Comparison of ENCODE assay signal across 10 cellular contexts in the genomic region with DNA sequence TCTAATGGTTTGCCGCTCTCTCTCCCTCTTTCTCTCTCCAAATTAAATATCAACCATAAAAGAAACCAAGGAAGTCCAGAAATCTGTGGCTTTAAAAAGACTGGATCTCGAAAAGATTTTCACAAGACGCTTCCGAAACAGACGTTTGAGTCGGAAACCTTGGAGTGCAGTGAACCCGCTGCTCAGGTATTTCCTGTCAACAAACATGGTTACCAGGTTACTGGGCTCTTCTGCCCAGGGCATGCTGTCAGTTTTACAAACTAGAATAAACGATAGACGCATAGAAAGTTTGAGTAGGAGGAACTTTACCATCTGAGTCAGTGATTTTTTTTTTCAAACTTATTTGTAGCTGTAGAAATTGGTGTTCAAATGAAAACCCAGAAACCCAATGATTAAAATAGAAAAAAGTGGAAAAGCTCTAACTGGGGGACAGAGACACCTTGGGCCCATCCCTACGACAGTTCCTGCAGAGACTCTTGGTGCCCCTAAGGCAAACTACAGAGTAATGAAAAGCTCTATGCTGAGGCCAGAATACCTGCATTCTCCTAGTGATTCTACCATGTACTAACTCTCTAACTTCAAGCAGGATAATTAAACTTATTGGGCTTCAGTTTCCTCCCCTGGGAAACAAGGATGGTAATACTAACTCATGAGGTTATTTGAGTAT.
DNase-seq lines count a peak whose midpoint lies in the region; ATAC-seq, FAIRE-seq and TF ChIP-seq lines count a peak whose summit lies in the region.
"Had no signal": no experiment of that assay in that cellular context is flagged by ENCODE, and none has a peak within 500 bp of the region (broad histone marks: within the 10 kb centered on the region; RNA-seq: fewer than 3 reads in every experiment).

No MANE protein-coding gene starts in this region.

- H3K4me1 Mint-ChIP-seq in CD4-positive, alpha-beta T cell (ENCODE audit: low read depth): peaks cover 41% of the 10 kb centered on the region

- H3K27me3 ChIP-seq in CD4-positive, alpha-beta T cell (ENCODE audit: control insufficient read depth, insufficient read depth, low read length): no peaks in the 10 kb centered on the region
- H3K27me3 ChIP-seq in bronchial epithelial cell (ENCODE audit: control insufficient read depth, insufficient read depth, low read length) (no peaks in the 10 kb centered on the region), sigmoid colon (no peaks in the 10 kb centered on the region)

- peak in 1 of 10 experiments; percentile 12 for DNase-seq in CD4-positive, alpha-beta T cell
- DNase-seq in HT-29 (ENCODE audit: low spot score): peak; percentile 58
- DNase-seq in bronchial epithelial cell (ENCODE audit: low read depth): peak; percentile 89
- DNase-seq in left kidney (ENCODE audit: low read depth, low spot score): peak; percentile 51
- no peak for DNase-seq in D721Med (ENCODE audit: insufficient read length, low spot score)
- no peak for DNase-seq in activated CD4-positive, CD25-positive, alpha-beta regulatory T cell (lab: John Stamatoyannopoulos, UW)
- DNase-seq in sigmoid colon: no peak
- DNase-seq: left ventricle myocardium inferior, NCI-H1105 had no signal

- ATAC-seq in CD4-positive, alpha-beta T cell (ENCODE audit: poor library complexity): peak; percentile 68
- ATAC-seq in GM21786 (IDR thresholded peaks at IDR 0.05; ENCODE audit: unreplicated experiment): no peak

- H3K4me1 ChIP-seq in sigmoid colon: no peaks in the 10 kb centered on the region
- H3K4me1 ChIP-seq: left ventricle myocardium inferior had no signal

- no peak overlapping the region for H3K27ac ChIP-seq in CD4-positive, alpha-beta T cell (ENCODE audit: low read depth, low read length)
- H3K27ac ChIP-seq in sigmoid colon: peak overlapping the region in 2 of 4 donors; percentile 17 to 72
- H3K27ac ChIP-seq: left ventricle myocardium inferior had no signal

- H3K9me3 ChIP-seq in CD4-positive, alpha-beta T cell (ENCODE audit: control insufficient read depth, low read length): no peaks in the 10 kb centered on the region
- no peaks in the 10 kb centered on the region for H3K9me3 ChIP-seq in sigmoid colon
- H3K9me3 ChIP-seq: left ventricle myocardium inferior had no signal

- TF ChIP-seq CTCF in CD4-positive, alpha-beta T cell (IDR thresholded peaks at IDR 0.05): no peak
- TF ChIP-seq CTCF in bronchial epithelial cell (IDR thresholded peaks at IDR 0.05; ENCODE audit: insufficient read depth, low read length, severe bottlenecking): no peak
- no peak for TF ChIP-seq CTCF in D721Med (IDR thresholded peaks at IDR 0.05; ENCODE audit: insufficient read depth, missing control alignments)
- no peak for TF ChIP-seq CTCF in sigmoid colon (IDR thresholded peaks at IDR 0.05)

- H3K27ac Mint-ChIP-seq in CD4-positive, alpha-beta T cell: peak overlapping the region; percentile 86

- WGBS in sigmoid colon, 2 donors: 39 to 61% methylated on average over 10 of the region's 10 CpGs

- no peak for FAIRE-seq in bronchial epithelial cell (lab: Jason Lieb, UNC)
- no peak for FAIRE-seq in D721Med (lab: Jason Lieb, UNC)

- H3K36me3 ChIP-seq in bronchial epithelial cell (ENCODE audit: control insufficient read depth, insufficient read depth, low read length) (no peaks in the 10 kb centered on the region), sigmoid colon (no peaks in the 10 kb centered on the region)
- H3K36me3 ChIP-seq: left ventricle myocardium inferior had no signal

- POLR2A ChIA-PET in CD4-positive, alpha-beta T cell (lab: Charles Lee): interaction anchor here (1.1 kb wide), 1 partner anchor 11 kb away, joined by 3 read pairs; no protein-coding TSS in a partner anchor

- H3K36me3 Mint-ChIP-seq in CD4-positive, alpha-beta T cell (ENCODE audit: low read depth): peaks cover 94% of the 10 kb centered on the region

- no peak overlapping the region for H3K4me3 Mint-ChIP-seq in CD4-positive, alpha-beta T cell

- H3K9me3 Mint-ChIP-seq in CD4-positive, alpha-beta T cell: no peaks in the 10 kb centered on the region

- no peaks in the 10 kb centered on the region for H3K27me3 Mint-ChIP-seq in CD4-positive, alpha-beta T cell

- no peak for TF ChIP-seq EP300 in sigmoid colon (IDR thresholded peaks at IDR 0.05)

- no peak for TF ChIP-seq POLR2A in sigmoid colon (IDR thresholded peaks at IDR 0.05)

- intact Hi-C loops in CD4-positive, alpha-beta T cell (cut with DNase I, micrococcal nuclease): no loop called here
- intact Hi-C loops in sigmoid colon (cut with DNase I): no loop called here

- H3K4me3 ChIP-seq in bronchial epithelial cell (ENCODE audit: low read depth, low read length) (no peak overlapping the region), sigmoid colon (peak overlapping the region in 1 of 4 donors; percentile 22)
- H3K4me3 ChIP-seq: left ventricle myocardium inferior had no signal

- CTCF ChIA-PET in CD4-positive, alpha-beta T cell (lab: Charles Lee): no interaction called here

Comparison
In these comparisons a context has a peak if more than half of its experiments do, and no peak if none do; other contexts are left out.
1. DNase-seq: peak in HT-29 (single experiment), bronchial epithelial cell (single experiment) and left kidney (single experiment); none in D721Med (single experiment), activated CD4-positive, CD25-positive, alpha-beta regulatory T cell (0 of 4) and sigmoid colon (single experiment).